ENCODE assay signal across 8 cellular contexts in genomic region chr2:53987336-53987921, GRCh38. TPM values are rescaled to one million over a fixed set of nuclear protein-coding genes. Genes with fewer than 3 reads are reported as not detected.
DNase-seq lines count a peak whose midpoint lies in the region; ATAC-seq and TF ChIP-seq lines count a peak whose summit lies in the region.

No MANE protein-coding gene starts in this region.

- H3K9me3 Mint-ChIP-seq in activated CD4-positive, alpha-beta memory T cell treated with anti-CD3 and anti-CD28 coated beads, Interleukin-2, amount 10 ng/mL, durations not matched to agents 7 days and 5 days: peaks cover 3% of the 10 kb centered on the region
- H3K9me3 Mint-ChIP-seq in activated CD4-positive, alpha-beta memory T cell treated with anti-CD3 and anti-CD28 coated beads for 36 hours: no peaks in the 10 kb centered on the region
- H3K9me3 Mint-ChIP-seq in GM23338: no peaks in the 10 kb centered on the region; the same call in 2 of the 3 replicates

- H3K4me3 Mint-ChIP-seq in activated CD4-positive, alpha-beta memory T cell treated with anti-CD3 and anti-CD28 coated beads, Interleukin-2, amount 10 ng/mL, durations not matched to agents 7 days and 5 days: no peak overlapping the region
- H3K4me3 Mint-ChIP-seq in activated CD4-positive, alpha-beta memory T cell treated with anti-CD3 and anti-CD28 coated beads for 36 hours: no peak overlapping the region
- H3K4me3 Mint-ChIP-seq in GM23338: no peak overlapping the region

- H3F3A ChIP-seq in GM23338 (replicated peaks; ENCODE audit: low read depth): no peaks in the 10 kb centered on the region

- POLR2A ChIA-PET in activated CD4-positive, alpha-beta memory T cell treated with anti-CD3 and anti-CD28 coated beads, Interleukin-2, amount 10 ng/mL, durations not matched to agents 7 days and 5 days (lab: Charles Lee): no interaction called here
- POLR2A ChIA-PET in activated CD4-positive, alpha-beta memory T cell treated with anti-CD3 and anti-CD28 coated beads for 36 hours (lab: Charles Lee): no interaction called here

- peak overlapping the region; percentile 25 for H3K27ac Mint-ChIP-seq in activated CD4-positive, alpha-beta memory T cell treated with anti-CD3 and anti-CD28 coated beads, Interleukin-2, amount 10 ng/mL, durations not matched to agents 7 days and 5 days
- no peak overlapping the region for H3K27ac Mint-ChIP-seq in activated CD4-positive, alpha-beta memory T cell treated with anti-CD3 and anti-CD28 coated beads for 36 hours
- H3K27ac Mint-ChIP-seq in GM23338: no peak overlapping the region

- no peaks in the 10 kb centered on the region for H3K27me3 ChIP-seq in mammary epithelial cell (ENCODE audit: insufficient read depth, low read length)
- H3K27me3 ChIP-seq in parathyroid adenoma (ENCODE audit: control insufficient read depth, insufficient read depth, low read length): no peaks in the 10 kb centered on the region
- H3K27me3 ChIP-seq in GM23338 (ENCODE audit: insufficient read depth): no peaks in the 10 kb centered on the region

- H3K4me2 ChIP-seq in mammary epithelial cell (ENCODE audit: insufficient read depth, low read depth, low read length): no peak overlapping the region
- peak overlapping the region; percentile 20 for H3K4me2 ChIP-seq in parathyroid adenoma (ENCODE audit: low read length)
- no peak overlapping the region for H3K4me2 ChIP-seq in GM23338

- no peak for ATAC-seq in GM23338

- H3K4me1 ChIP-seq in mammary epithelial cell (ENCODE audit: insufficient read depth, low read length): no peaks in the 10 kb centered on the region
- H3K4me1 ChIP-seq in parathyroid adenoma: peaks cover 10% of the 10 kb centered on the region
- H3K4me1 ChIP-seq in GM23338 (ENCODE audit: insufficient read depth): no peaks in the 10 kb centered on the region

- 100% methylated on average over 1 of the region's 1 CpG for WGBS in mammary epithelial cell (ENCODE audit: low coverage, missing lambda C conversion rate)

- TF ChIP-seq CTCF in mammary epithelial cell (conservative IDR thresholded peaks at IDR 0.05 in 1 of 2, IDR thresholded peaks at IDR 0.05 in 1 of 2; ENCODE audit: extremely low read depth in 1 of 2, insufficient read depth in 1 of 2, low read depth in 1 of 2, low read length in 2 of 2) (no peak), parathyroid adenoma (IDR thresholded peaks at IDR 0.05) (no peak), GM23338 (conservative IDR thresholded peaks at IDR 0.05; ENCODE audit: low read depth in 2 of 2) (no peak)

- H4K20me1 ChIP-seq in mammary epithelial cell (ENCODE audit: insufficient read depth, low read length): no peaks in the 10 kb centered on the region
- H4K20me1 ChIP-seq in GM23338 (replicated peaks; ENCODE audit: insufficient read depth): no peaks in the 10 kb centered on the region

- H3K9me3 ChIP-seq in mammary epithelial cell (replicated peaks; ENCODE audit: insufficient read depth, low read length) (no peaks in the 10 kb centered on the region), parathyroid adenoma (ENCODE audit: control insufficient read depth, low read length) (no peaks in the 10 kb centered on the region)

- H3K4me3 ChIP-seq in mammary epithelial cell (replicated peaks in 1 of 3; ENCODE audit: insufficient read depth in 1 of 3, low read depth in 2 of 3, low read length in 3 of 3) (no peak overlapping the region), parathyroid adenoma (ENCODE audit: low read depth, low read length) (peak overlapping the region; percentile 17), GM23338 (no peak overlapping the region)

- H3K36me3 ChIP-seq in mammary epithelial cell (ENCODE audit: insufficient read depth, low read length) (no peaks in the 10 kb centered on the region), parathyroid adenoma (ENCODE audit: control insufficient read depth, insufficient read depth, low read length) (no peaks in the 10 kb centered on the region), GM23338 (ENCODE audit: insufficient read depth) (no peaks in the 10 kb centered on the region)

- no peak overlapping the region for H3K9ac ChIP-seq in mammary epithelial cell (ENCODE audit: insufficient read depth, low read length)
- no peak overlapping the region for H3K9ac ChIP-seq in parathyroid adenoma

- no peak overlapping the region for H3K27ac ChIP-seq in mammary epithelial cell (ENCODE audit: insufficient read depth, low read depth, low read length)
- H3K27ac ChIP-seq in parathyroid adenoma: no peak overlapping the region
- no peak overlapping the region for H3K27ac ChIP-seq in GM23338 (ENCODE audit: low read depth)

- H2AFZ ChIP-seq in mammary epithelial cell (ENCODE audit: low read depth, low read length): no peak overlapping the region
- no peak overlapping the region for H2AFZ ChIP-seq in parathyroid adenoma
- H2AFZ ChIP-seq in GM23338: no peak overlapping the region

- CTCF ChIA-PET in activated CD4-positive, alpha-beta memory T cell treated with anti-CD3 and anti-CD28 coated beads, Interleukin-2, amount 10 ng/mL, durations not matched to agents 7 days and 5 days (lab: Charles Lee): no interaction called here
- CTCF ChIA-PET in activated CD4-positive, alpha-beta memory T cell treated with anti-CD3 and anti-CD28 coated beads for 36 hours (lab: Charles Lee): no interaction called here
- CTCF ChIA-PET in mammary epithelial cell (lab: Charles Lee; ENCODE audit: low non-redundant PET): no interaction called here

- H3K27me3 Mint-ChIP-seq in activated CD4-positive, alpha-beta memory T cell treated with anti-CD3 and anti-CD28 coated beads, Interleukin-2, amount 10 ng/mL, durations not matched to agents 7 days and 5 days: no peaks in the 10 kb centered on the region
- no peaks in the 10 kb centered on the region for H3K27me3 Mint-ChIP-seq in activated CD4-positive, alpha-beta memory T cell treated with anti-CD3 and anti-CD28 coated beads for 36 hours
- H3K27me3 Mint-ChIP-seq in GM23338 (ENCODE audit: insufficient read depth, low read depth, poor library complexity): no peaks in the 10 kb centered on the region

- dilution Hi-C loops in mammary epithelial cell (cut with HindIII; ENCODE audit: low sequenced_read_pairs): no loop called here

- no peaks in the 10 kb centered on the region for H3K79me2 ChIP-seq in mammary epithelial cell (ENCODE audit: insufficient read depth, low read length)
- H3K79me2 ChIP-seq in parathyroid adenoma: peaks cover 5% of the 10 kb centered on the region
- H3K79me2 ChIP-seq in GM23338 (replicated peaks; ENCODE audit: insufficient read depth): no peaks in the 10 kb centered on the region

- no TSS peak for BruUV-seq in mammary epithelial cell (replicated peaks; lab: Mats Ljungman, UMichigan)

- intact Hi-C loops in activated CD4-positive, alpha-beta memory T cell treated with anti-CD3 and anti-CD28 coated beads for 36 hours (cut with micrococcal nuclease): no loop called here
- intact Hi-C loops in mammary epithelial cell (cut with micrococcal nuclease): no loop called here

- H3K36me3 Mint-ChIP-seq in activated CD4-positive, alpha-beta memory T cell treated with anti-CD3 and anti-CD28 coated beads, Interleukin-2, amount 10 ng/mL, durations not matched to agents 7 days and 5 days (ENCODE audit: low read depth): peaks cover 10% of the 10 kb centered on the region
- no peaks in the 10 kb centered on the region for H3K36me3 Mint-ChIP-seq in activated CD4-positive, alpha-beta memory T cell treated with anti-CD3 and anti-CD28 coated beads for 36 hours
- no peaks in the 10 kb centered on the region; the same call in 2 of the 3 replicates for H3K36me3 Mint-ChIP-seq in GM23338 (ENCODE audit: low read depth)

- in situ Hi-C loops in mammary epithelial cell (cut with MboI; ENCODE audit: low sequenced_read_pairs in 2 of 2): no loop called here

- no peak for DNase-seq in activated CD4-positive, alpha-beta memory T cell treated with anti-CD3 and anti-CD28 coated beads, Interleukin-2, amount 10 ng/mL, durations not matched to agents 7 days and 5 days
- DNase-seq in activated CD4-positive, alpha-beta memory T cell treated with anti-CD3 and anti-CD28 coated beads for 36 hours: no peak
- DNase-seq in NCI-H128 (lab: John Stamatoyannopoulos, UW; ENCODE audit: unreplicated experiment) (peak; percentile 71), mammary epithelial cell (peak; percentile 40), GM23338 (ENCODE audit: low spot score) (no peak), islet precursor cell (no peak), kidney tubule cell (ENCODE audit: low spot score) (no peak)

- H3K4me1 Mint-ChIP-seq in activated CD4-positive, alpha-beta memory T cell treated with anti-CD3 and anti-CD28 coated beads, Interleukin-2, amount 10 ng/mL, durations not matched to agents 7 days and 5 days: peaks cover 13% of the 10 kb centered on the region
- H3K4me1 Mint-ChIP-seq in activated CD4-positive, alpha-beta memory T cell treated with anti-CD3 and anti-CD28 coated beads for 36 hours (ENCODE audit: low read depth): peaks cover 10% of the 10 kb centered on the region
- H3K4me1 Mint-ChIP-seq in GM23338: peaks cover 3% of the 10 kb centered on the region; the same call in 1 of the 3 replicates

- no peaks in the 10 kb centered on the region for H3K9me2 ChIP-seq in GM23338 (ENCODE audit: insufficient read depth)

TF ChIP-seq in GM23338, 12 proteins besides CTCF, POLR2A, EP300 and RAD21:
- TF ChIP-seq EZH2phosphoT487 (IDR thresholded peaks at IDR 0.05; ENCODE audit: unreplicated experiment) (no peak), EZH2 (IDR thresholded peaks at IDR 0.05; ENCODE audit: low read depth, unreplicated experiment) (no peak)

RNA-seq across cellular contexts. Expression of gene PSME4, which starts 16.6 kb away (rescaled TPM):
- total RNA-seq in activated CD4-positive, alpha-beta memory T cell treated with anti-CD3 and anti-CD28 coated beads, Interleukin-2, amount 10 ng/mL, durations not matched to agents 7 days and 5 days: 10 to 100 TPM; 47.4 to 47.8 TPM
- total RNA-seq in activated CD4-positive, alpha-beta memory T cell treated with anti-CD3 and anti-CD28 coated beads for 36 hours: 10 to 100 TPM; 35.2 to 36.9 TPM
- 100 to 1,000 TPM; 131 to 145 TPM for total RNA-seq in mammary epithelial cell
- polyA plus RNA-seq in mammary epithelial cell: 57.2 TPM
- 214 TPM for polyA minus RNA-seq in mammary epithelial cell
- 97.6 and 98.6 TPM in 2 replicates for total RNA-seq in GM23338 (2014; rRNA removed; shearing (Covaris generic))
- 38.4 and 44.7 TPM in 2 replicates for polyA plus RNA-seq in GM23338 (2016; fragmentation: Nextera tagmentation; extraction: Ambion mirVana)

Comparison
In these comparisons a context has a peak if more than half of its experiments do, and no peak if none do; other contexts are left out.
1. DNase-seq: peak in NCI-H128 (single experiment) and mammary epithelial cell (single experiment); none in activated CD4-positive, alpha-beta memory T cell treated with anti-CD3 and anti-CD28 coated beads, Interleukin-2, amount 10 ng/mL, durations not matched to agents 7 days and 5 days (single experiment), activated CD4-positive, alpha-beta memory T cell treated with anti-CD3 and anti-CD28 coated beads for 36 hours (single experiment), GM23338 (single experiment), islet precursor cell (single experiment) and kidney tubule cell (single experiment).